14 cellular contexts compared by ENCODE assay signal in the genomic region with DNA sequence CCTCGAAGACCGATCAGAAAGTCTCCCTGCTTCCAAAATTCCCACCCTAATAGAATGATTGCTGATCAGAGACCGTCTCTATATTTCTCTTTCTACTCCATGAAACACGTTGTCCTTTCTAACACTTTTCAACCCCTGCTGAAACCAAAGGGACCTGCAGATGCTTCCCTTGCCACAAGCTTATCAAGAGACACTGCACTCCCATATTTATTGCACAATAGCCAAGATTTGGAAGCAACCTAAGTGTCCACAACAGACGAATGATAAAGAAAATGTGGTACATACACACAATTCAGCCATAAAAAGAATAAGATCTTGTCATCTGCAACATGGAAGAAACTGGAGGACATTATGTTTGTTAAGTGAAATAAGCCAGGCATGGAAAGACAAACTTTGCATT.
DNase-seq lines count a peak whose midpoint lies in the region; ATAC-seq, FAIRE-seq and TF ChIP-seq lines count a peak whose summit lies in the region.
"Had no signal": no experiment of that assay in that cellular context is flagged by ENCODE, and none has a peak within 500 bp of the region (broad histone marks: within the 10 kb centered on the region; RNA-seq: fewer than 3 reads in every experiment).

No MANE protein-coding gene starts in this region.

- H2AFZ ChIP-seq in HCT116 (ENCODE audit: low read depth, low read length, poor library complexity, severe bottlenecking), result peak overlapping the region; percentile 18
- no peak overlapping the region for H2AFZ ChIP-seq in K562 (ENCODE audit: low read depth, low read length)

- no peak for DNase-seq in HCT116 (ENCODE audit: low read depth, low spot score)
- DNase-seq in K562 (ENCODE audit: extremely low read depth in 1 of 4, low spot score in 3 of 4), result no peak
- no peak for DNase-seq in Right ventricle myocardium inferior (ENCODE audit: missing footprints)
- no peak for DNase-seq in ureter (ENCODE audit: low spot score)
- DNase-seq: CD8-positive, alpha-beta T cell; COR-L47; DMS153; DND-41; GDM1; HCEC 1CT had no signal

- BruUV-seq in HCT116 (replicated peaks; lab: Mats Ljungman, UMichigan) (no TSS peak), K562 (replicated peaks; lab: Mats Ljungman, UMichigan) (no TSS peak)

- no peaks in the 10 kb centered on the region for H4K20me1 ChIP-seq in HCT116 (ENCODE audit: insufficient read depth)
- H4K20me1 ChIP-seq in K562 (replicated peaks; ENCODE audit: control insufficient read depth, insufficient read depth, low read length), result no peaks in the 10 kb centered on the region

- H3K79me2 ChIP-seq in HCT116 (ENCODE audit: insufficient read depth, low read length) (no peaks in the 10 kb centered on the region), K562 (ENCODE audit: control insufficient read depth, insufficient read depth, low read length) (no peaks in the 10 kb centered on the region)

- intact Hi-C loops in HCT116 (cut with micrococcal nuclease) (no loop called here), K562 (cut with micrococcal nuclease) (no loop called here), Right ventricle myocardium inferior (cut with DNase I) (no loop called here)

- H3K4me3 ChIP-seq in HCT116 (replicated peaks in 1 of 2; ENCODE audit: low read depth in 1 of 2, low read length in 2 of 2) (no peak overlapping the region), K562 (no peak overlapping the region)

- no peak for FAIRE-seq in K562 (lab: Jason Lieb, UNC)
- FAIRE-seq: D721Med, GM12892 had no signal

- TF ChIP-seq RAD21 in HCT116 (IDR thresholded peaks at IDR 0.05; ENCODE audit: low read depth), result no peak
- no peak for TF ChIP-seq RAD21 in Ishikawa (IDR thresholded peaks at IDR 0.05; ENCODE audit: low read depth)
- TF ChIP-seq RAD21 in K562 (CRISPR knock-in tag; conservative IDR thresholded peaks at IDR 0.05 in 1 of 2, IDR thresholded peaks at IDR 0.05 in 1 of 2), result no peak

- no peaks in the 10 kb centered on the region for H3K9me1 ChIP-seq in K562 (ENCODE audit: control insufficient read depth, insufficient read depth, low read length)

- TF ChIP-seq POLR2A in HCT116 (IDR thresholded peaks at IDR 0.05; ENCODE audit: borderline replicate concordance, extremely low read depth, insufficient read depth, insufficient read length) (no peak), K562 (conservative IDR thresholded peaks at IDR 0.05) (no peak)

- TF ChIP-seq CTCF in HCT116 (IDR thresholded peaks at IDR 0.05 in 2 of 3, conservative IDR thresholded peaks at IDR 0.05 in 1 of 3; ENCODE audit: borderline replicate concordance in 1 of 3, insufficient read depth in 1 of 3, low read depth in 2 of 3, low read length in 2 of 3) (no peak), K562 (IDR thresholded peaks at IDR 0.05 in 2 of 3, conservative IDR thresholded peaks at IDR 0.05 in 1 of 3; ENCODE audit: insufficient read depth in 2 of 3, low read depth in 1 of 3, low read length in 3 of 3) (no peak)

- peaks cover 10 to 49% of the 10 kb centered on the region in 2 experiments for H3K4me1 ChIP-seq in HCT116 (ENCODE audit: control insufficient read depth in 1 of 2, insufficient read depth in 2 of 2, low read length in 2 of 2)
- H3K4me1 ChIP-seq in K562 (replicated peaks in 1 of 2; ENCODE audit: control insufficient read depth in 2 of 2, insufficient read depth in 2 of 2, low read length in 2 of 2), result no peaks in the 10 kb centered on the region

- H3K27me3 ChIP-seq in HCT116 (ENCODE audit: insufficient read depth, low read length) (no peaks in the 10 kb centered on the region), K562 (ENCODE audit: control insufficient read depth in 2 of 2, insufficient read depth in 2 of 2, low read length in 2 of 2) (peaks cover 5 to 17% of the 10 kb centered on the region in 2 experiments; a peak in 2 of 5 replicates)

- ATAC-seq in HCT116, result no peak
- ATAC-seq in K562, result no peak
- ATAC-seq in Right ventricle myocardium inferior, result no peak
- ATAC-seq in HG03280 (IDR thresholded peaks at IDR 0.05; ENCODE audit: unreplicated experiment), result no peak
- ATAC-seq: CD8-positive, alpha-beta T cell had no signal

- RAD21 ChIA-PET in HCT116 (lab: Charles Lee; ENCODE audit: low non-redundant PET in 1 of 2, low total read pairs in 2 of 2, uncharacterized antibody in 2 of 2, unreplicated experiment in 2 of 2), result no interaction called here

- H3K36me3 ChIP-seq in HCT116 (ENCODE audit: control insufficient read depth in 1 of 2, insufficient read depth in 2 of 2, low read length in 2 of 2), result no peaks in the 10 kb centered on the region
- no peaks in the 10 kb centered on the region for H3K36me3 ChIP-seq in K562 (ENCODE audit: control insufficient read depth, insufficient read depth, low read length)

- no peak overlapping the region for H3K4me2 ChIP-seq in HCT116 (ENCODE audit: low read length)
- no peak overlapping the region for H3K4me2 ChIP-seq in K562 (ENCODE audit: insufficient read depth, low read length)

- in situ Hi-C loops in K562 (cut with MboI), result no loop called here

- H3K9me2 ChIP-seq in HCT116 (ENCODE audit: insufficient read depth), result no peaks in the 10 kb centered on the region

- H3K27ac ChIP-seq in HCT116 (ENCODE audit: low read depth, low read length) (no peak overlapping the region), K562 (ENCODE audit: extremely low read depth, low read depth, low read length) (no peak overlapping the region)

- TF ChIP-seq EP300 in Ishikawa (IDR thresholded peaks at IDR 0.05; ENCODE audit: borderline replicate concordance), result no peak
- TF ChIP-seq EP300 in K562 (IDR thresholded peaks at IDR 0.05; ENCODE audit: low read length), result no peak

- CTCF ChIA-PET in HCT116 (lab: Charles Lee), result no interaction called here
- CTCF ChIA-PET in K562 (lab: Yijun Ruan, JAX; ENCODE audit: low intra/inter-chr PET ratio), result no interaction called here

- 0% methylated on average over 5 of the region's 5 CpGs for WGBS in K562 (ENCODE audit: insufficient coverage, low coverage, missing lambda C conversion rate)

- H3K9me3 ChIP-seq in HCT116 (ENCODE audit: control insufficient read depth in 1 of 2, insufficient read depth in 1 of 2, low read depth in 1 of 2, low read length in 2 of 2), result no peaks in the 10 kb centered on the region
- H3K9me3 ChIP-seq in K562 (replicated peaks; ENCODE audit: control insufficient read depth, insufficient read depth, low read depth, low read length), result no peaks in the 10 kb centered on the region

- H3K9ac ChIP-seq in HCT116 (ENCODE audit: low read length) (no peak overlapping the region), K562 (ENCODE audit: insufficient read depth in 1 of 2, low read depth in 2 of 2, low read length in 2 of 2) (no peak overlapping the region)

- POLR2A ChIA-PET in HCT116 (lab: Charles Lee) (no interaction called here), K562 (lab: Yijun Ruan, JAX) (no interaction called here)

TF ChIP-seq in HCT116, 20 proteins besides CTCF, POLR2A, EP300 and RAD21 (continues in another document):
- no peak for TF ChIP-seq ELF1 (IDR thresholded peaks at IDR 0.05; ENCODE audit: borderline replicate concordance, low read depth)
- TF ChIP-seq, protein P1, sequence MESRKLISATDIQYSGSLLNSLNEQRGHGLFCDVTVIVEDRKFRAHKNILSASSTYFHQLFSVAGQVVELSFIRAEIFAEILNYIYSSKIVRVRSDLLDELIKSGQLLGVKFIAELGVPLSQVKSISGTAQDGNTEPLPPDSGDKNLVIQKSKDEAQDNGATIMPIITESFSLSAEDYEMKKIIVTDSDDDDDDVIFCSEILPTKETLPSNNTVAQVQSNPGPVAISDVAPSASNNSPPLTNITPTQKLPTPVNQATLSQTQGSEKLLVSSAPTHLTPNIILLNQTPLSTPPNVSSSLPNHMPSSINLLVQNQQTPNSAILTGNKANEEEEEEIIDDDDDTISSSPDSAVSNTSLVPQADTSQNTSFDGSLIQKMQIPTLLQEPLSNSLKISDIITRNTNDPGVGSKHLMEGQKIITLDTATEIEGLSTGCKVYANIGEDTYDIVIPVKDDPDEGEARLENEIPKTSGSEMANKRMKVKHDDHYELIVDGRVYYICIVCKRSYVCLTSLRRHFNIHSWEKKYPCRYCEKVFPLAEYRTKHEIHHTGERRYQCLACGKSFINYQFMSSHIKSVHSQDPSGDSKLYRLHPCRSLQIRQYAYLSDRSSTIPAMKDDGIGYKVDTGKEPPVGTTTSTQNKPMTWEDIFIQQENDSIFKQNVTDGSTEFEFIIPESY (IDR thresholded peaks at IDR 0.05; ENCODE audit: extremely low read depth, insufficient replicate concordance, low read length), result no peak

TF ChIP-seq in Ishikawa, 13 proteins besides CTCF, POLR2A, EP300 and RAD21:
- peak; percentile 79 for TF ChIP-seq CEBPB (IDR thresholded peaks at IDR 0.05)
- TF ChIP-seq, protein P2, sequence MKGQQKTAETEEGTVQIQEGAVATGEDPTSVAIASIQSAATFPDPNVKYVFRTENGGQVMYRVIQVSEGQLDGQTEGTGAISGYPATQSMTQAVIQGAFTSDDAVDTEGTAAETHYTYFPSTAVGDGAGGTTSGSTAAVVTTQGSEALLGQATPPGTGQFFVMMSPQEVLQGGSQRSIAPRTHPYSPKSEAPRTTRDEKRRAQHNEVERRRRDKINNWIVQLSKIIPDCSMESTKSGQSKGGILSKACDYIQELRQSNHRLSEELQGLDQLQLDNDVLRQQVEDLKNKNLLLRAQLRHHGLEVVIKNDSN (IDR thresholded peaks at IDR 0.05), result no peak

TF ChIP-seq in K562, 482 proteins besides CTCF, POLR2A, EP300 and RAD21 (continues in another document):
- TF ChIP-seq ZFPM2 (CRISPR knock-in tag; IDR thresholded peaks at IDR 0.05) (no peak), ZNF551 (CRISPR knock-in tag; IDR thresholded peaks at IDR 0.05) (no peak), PHB (CRISPR knock-in tag; IDR thresholded peaks at IDR 0.05) (no peak), ZNF76 (CRISPR knock-in tag; IDR thresholded peaks at IDR 0.05; ENCODE audit: borderline replicate concordance) (no peak), ZNF124 (CRISPR knock-in tag; IDR thresholded peaks at IDR 0.05) (no peak), NCOA2 (IDR thresholded peaks at IDR 0.05; ENCODE audit: partially characterized antibody in 2 of 2) (no peak), CEBPG (CRISPR knock-in tag; IDR thresholded peaks at IDR 0.05) (no peak), CEBPG (tag; conservative IDR thresholded peaks at IDR 0.05 in 1 of 2, IDR thresholded peaks at IDR 0.05 in 1 of 2) (peak; percentile 55 to 73; a peak in 3 of 4 replicates), CC2D1A (IDR thresholded peaks at IDR 0.05) (no peak), CEBPB (tag; IDR thresholded peaks at IDR 0.05) (peak; percentile 88)
- TF ChIP-seq, protein P3, sequence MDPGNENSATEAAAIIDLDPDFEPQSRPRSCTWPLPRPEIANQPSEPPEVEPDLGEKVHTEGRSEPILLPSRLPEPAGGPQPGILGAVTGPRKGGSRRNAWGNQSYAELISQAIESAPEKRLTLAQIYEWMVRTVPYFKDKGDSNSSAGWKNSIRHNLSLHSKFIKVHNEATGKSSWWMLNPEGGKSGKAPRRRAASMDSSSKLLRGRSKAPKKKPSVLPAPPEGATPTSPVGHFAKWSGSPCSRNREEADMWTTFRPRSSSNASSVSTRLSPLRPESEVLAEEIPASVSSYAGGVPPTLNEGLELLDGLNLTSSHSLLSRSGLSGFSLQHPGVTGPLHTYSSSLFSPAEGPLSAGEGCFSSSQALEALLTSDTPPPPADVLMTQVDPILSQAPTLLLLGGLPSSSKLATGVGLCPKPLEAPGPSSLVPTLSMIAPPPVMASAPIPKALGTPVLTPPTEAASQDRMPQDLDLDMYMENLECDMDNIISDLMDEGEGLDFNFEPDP (CRISPR knock-in tag; IDR thresholded peaks at IDR 0.05), result no peak
